In the genomic region with DNA sequence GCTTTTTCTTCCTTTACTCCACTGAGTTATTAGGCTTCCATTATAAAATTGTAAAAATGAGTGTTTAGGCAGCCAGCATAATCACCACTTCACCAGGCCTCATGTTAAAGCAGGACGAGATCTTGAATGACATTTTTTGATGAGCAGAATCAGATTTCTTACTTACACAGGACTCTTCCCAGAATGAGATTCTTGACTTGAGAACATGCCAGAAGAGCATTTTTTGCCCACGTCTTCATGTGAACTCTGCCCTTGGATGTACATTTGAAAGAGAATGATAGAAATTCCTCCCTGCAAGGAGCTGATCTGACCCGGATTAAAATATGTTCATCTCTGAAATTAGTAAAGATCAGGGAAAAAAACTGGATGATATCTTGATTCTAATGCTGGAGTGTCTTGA, we compare ENCODE assay signal across 26 cellular contexts.
"Had no signal": no experiment of that assay in that cellular context is flagged by ENCODE, and none has a peak within 500 bp of the region (broad histone marks: within the 10 kb centered on the region; RNA-seq: fewer than 3 reads in every experiment).

No MANE protein-coding gene starts in this region.

- H3K4me1 Mint-ChIP-seq: activated naive CD8-positive, alpha-beta T cell treated with anti-CD3 and anti-CD28 coated beads, Interleukin-2, amount 50 U/mL, for 24 hours; immature natural killer cell; natural killer cell; T-helper 17 cell had no signal

- H3K9me3 Mint-ChIP-seq: activated CD8-positive, alpha-beta T cell treated with anti-CD3 and anti-CD28 coated beads for 36 hours had no signal

- H3K36me3 ChIP-seq: left ventricle myocardium inferior, sigmoid colon, thoracic aorta, upper lobe of left lung had no signal

- H3K4me3 ChIP-seq: hepatocyte, left ventricle myocardium inferior, sigmoid colon, thoracic aorta, upper lobe of left lung had no signal

- H3K4me3 Mint-ChIP-seq: activated CD8-positive, alpha-beta T cell treated with anti-CD3 and anti-CD28 coated beads for 36 hours; activated naive CD8-positive, alpha-beta T cell treated with anti-CD3 and anti-CD28 coated beads, Interleukin-2, amount 50 U/mL, for 24 hours; activated T-helper 1 cell treated with anti-CD3 and anti-CD28 coated beads, Interleukin-12 subunit alpha, Interleukin-12 subunit beta, Interleukin-2, Interleukin-4 antibody, amounts not matched to agents 30 ng/mL and 10 ng/mL and 1 ng/mL, durations not matched to agents 14 hours and 24 hours and 36 hours; immature natural killer cell; natural killer cell; T-helper 17 cell had no signal

- H3K27ac ChIP-seq: epithelial cell of prostate, hepatocyte, left ventricle myocardium inferior, sigmoid colon, thoracic aorta, upper lobe of left lung had no signal

- DNase-seq: activated CD4-positive, alpha-beta T cell treated with anti-CD3 and anti-CD28 coated beads for 48 hours; activated CD8-positive, alpha-beta T cell treated with anti-CD3 and anti-CD28 coated beads for 36 hours; activated gamma-delta T cell; activated naive CD4-positive, alpha-beta T cell treated with anti-CD3 and anti-CD28 coated beads, Interleukin-2, amount 50 U/mL, for 16 hours; activated naive CD8-positive, alpha-beta T cell treated with anti-CD3 and anti-CD28 coated beads, Interleukin-2, amount 50 U/mL, for 24 hours; aorta; cerebellar nuclear complex; cortex of kidney; foreskin melanocyte; immature natural killer cell; kidney glomerular epithelial cell; left ventricle myocardium inferior; mammary epithelial cell; midbrain; natural killer cell; retina; sigmoid colon; stimulated activated CD4-positive, alpha-beta T cell treated with anti-CD3 and anti-CD28 coated beads, Interleukin-4, amount 100 ng/mL, for 24 hours; stimulated activated naive CD4-positive, alpha-beta T cell treated with Interleukin-2 at 50 U/mL for 16 hours; T-helper 17 cell; upper lobe of left lung had no signal

- H3K4me2 ChIP-seq: hepatocyte had no signal

- ATAC-seq: activated CD8-positive, alpha-beta T cell treated with anti-CD3 and anti-CD28 coated beads for 36 hours; activated naive CD8-positive, alpha-beta T cell treated with anti-CD3 and anti-CD28 coated beads, Interleukin-2, amount 50 U/mL, for 24 hours; natural killer cell; T-helper 17 cell had no signal

- H3K79me2 ChIP-seq: hepatocyte had no signal

- H2AFZ ChIP-seq: hepatocyte had no signal

- H3K27ac Mint-ChIP-seq: activated CD8-positive, alpha-beta T cell treated with anti-CD3 and anti-CD28 coated beads for 36 hours; activated naive CD8-positive, alpha-beta T cell treated with anti-CD3 and anti-CD28 coated beads, Interleukin-2, amount 50 U/mL, for 24 hours; activated T-helper 1 cell treated with anti-CD3 and anti-CD28 coated beads, Interleukin-12 subunit alpha, Interleukin-12 subunit beta, Interleukin-2, Interleukin-4 antibody, amounts not matched to agents 30 ng/mL and 10 ng/mL and 1 ng/mL, durations not matched to agents 14 hours and 24 hours and 36 hours; immature natural killer cell; natural killer cell; progenitor cell of endocrine pancreas; T-helper 17 cell had no signal

- H3K36me3 Mint-ChIP-seq: immature natural killer cell, natural killer cell had no signal

- H3K27me3 ChIP-seq: hepatocyte, sigmoid colon, upper lobe of left lung had no signal

- H3K4me1 ChIP-seq: left ventricle myocardium inferior, sigmoid colon, upper lobe of left lung had no signal
